11 cellular contexts compared by ENCODE assay signal in genomic region chr1:205316179-205316578, GRCh38. TPM values are rescaled to one million over a fixed set of nuclear protein-coding genes. Genes with fewer than 3 reads are reported as not detected.
DNase-seq lines count a peak whose midpoint lies in the region; ATAC-seq and TF ChIP-seq lines count a peak whose summit lies in the region.
"Had no signal": no experiment of that assay in that cellular context is flagged by ENCODE, and none has a peak within 500 bp of the region (broad histone marks: within the 10 kb centered on the region; RNA-seq: fewer than 3 reads in every experiment).

No MANE protein-coding gene starts in this region.

- no peaks in the 10 kb centered on the region for H4K20me1 ChIP-seq in MM.1S (ENCODE audit: insufficient read depth, low read length)

- H3K79me2 ChIP-seq in MM.1S (ENCODE audit: low read length), result peaks cover 99% of the 10 kb centered on the region

- peak overlapping the region; percentile 68 to 91 (median 80) for H3K27ac Mint-ChIP-seq in CD8-positive, alpha-beta memory T cell
- H3K27ac Mint-ChIP-seq in neural crest cell (ENCODE audit: unreplicated experiment), result peak overlapping the region; percentile 12

- peaks cover 41% of the 10 kb centered on the region for H3F3A ChIP-seq in MM.1S (ENCODE audit: insufficient read depth, low read length)

- POLR2A ChIA-PET in CD8-positive, alpha-beta memory T cell (lab: Charles Lee), result interaction anchor here (7.1 kb wide), 1 partner anchor 30 kb away, joined by 86 read pairs; no protein-coding TSS in a partner anchor
- POLR2A ChIA-PET in A673 (lab: Charles Lee; ENCODE audit: low non-redundant PET), result no interaction called here

- no peak overlapping the region for H3K9ac ChIP-seq in MM.1S (ENCODE audit: low read length)
- H3K9ac ChIP-seq in duodenal mucosa (ENCODE audit: low read depth in 1 of 2, low read length in 2 of 2), result peak overlapping the region in 1 of 2 donors; percentile 52

- H3K4me3 Mint-ChIP-seq in CD8-positive, alpha-beta memory T cell, result peak overlapping the region; percentile 68 to 100 (median 95)
- H3K4me3 Mint-ChIP-seq in neural crest cell, result peak overlapping the region; percentile 80

- no peak for TF ChIP-seq CTCF in MM.1S (IDR thresholded peaks at IDR 0.05; ENCODE audit: low read length)
- no peak for TF ChIP-seq CTCF in neural crest cell (conservative IDR thresholded peaks at IDR 0.05)
- no peak for TF ChIP-seq CTCF in A673 (conservative IDR thresholded peaks at IDR 0.05; ENCODE audit: low read depth, low read length)

- ATAC-seq in HG03280 (IDR thresholded peaks at IDR 0.05; ENCODE audit: unreplicated experiment), result no peak
- no peak for ATAC-seq in GM19463 (IDR thresholded peaks at IDR 0.05; ENCODE audit: unreplicated experiment)
- ATAC-seq: K562 had no signal

- peaks cover 5% of the 10 kb centered on the region for H3K36me3 ChIP-seq in CD8-positive, alpha-beta memory T cell (ENCODE audit: insufficient read depth, low read length)
- H3K36me3 ChIP-seq in MM.1S (replicated peaks; ENCODE audit: insufficient read depth, low read length), result no peaks in the 10 kb centered on the region
- H3K36me3 ChIP-seq in duodenal mucosa (ENCODE audit: control insufficient read depth in 1 of 2, insufficient read depth in 2 of 2, low read length in 2 of 2), result peaks cover 8 to 10% of the 10 kb centered on the region in 2 donors
- no peaks in the 10 kb centered on the region for H3K36me3 ChIP-seq in A673 (ENCODE audit: insufficient read depth, low read length, poor library complexity, severe bottlenecking)
- H3K36me3 ChIP-seq: suprapubic skin had no signal

- H3K4me3 ChIP-seq in CD8-positive, alpha-beta memory T cell (ENCODE audit: low read length), result peak overlapping the region; percentile 96
- H3K4me3 ChIP-seq in MM.1S (ENCODE audit: low read length) (no peak overlapping the region), duodenal mucosa (ENCODE audit: low read depth in 1 of 2, low read length in 2 of 2) (peak overlapping the region; percentile 13 to 62), A673 (ENCODE audit: low read depth, low read length, poor library complexity, severe bottlenecking) (no peak overlapping the region)
- H3K4me3 ChIP-seq: K562, suprapubic skin had no signal

- no peaks in the 10 kb centered on the region for H3K9me3 Mint-ChIP-seq in CD8-positive, alpha-beta memory T cell
- no peaks in the 10 kb centered on the region for H3K9me3 Mint-ChIP-seq in neural crest cell

- no peaks in the 10 kb centered on the region for H3K9me3 ChIP-seq in CD8-positive, alpha-beta memory T cell (ENCODE audit: low read length)
- H3K9me3 ChIP-seq in MM.1S (replicated peaks; ENCODE audit: insufficient read depth, low read length) (no peaks in the 10 kb centered on the region), duodenal mucosa (ENCODE audit: control insufficient read depth in 1 of 2, low read length in 2 of 2) (no peaks in the 10 kb centered on the region), A673 (ENCODE audit: low read depth, low read length, poor library complexity, severe bottlenecking) (no peaks in the 10 kb centered on the region)
- H3K9me3 ChIP-seq: suprapubic skin had no signal

- no peak overlapping the region for H3K27ac ChIP-seq in CD8-positive, alpha-beta memory T cell (ENCODE audit: low read depth, low read length)
- H3K27ac ChIP-seq in MM.1S (ENCODE audit: low read length) (peak overlapping the region; percentile 40; the same call in 1 of the 2 replicates), duodenal mucosa (ENCODE audit: low read depth, low read length) (peak overlapping the region; percentile 47), A673 (ENCODE audit: low read depth, low read length, poor library complexity, severe bottlenecking) (no peak overlapping the region)
- H3K27ac ChIP-seq: suprapubic skin had no signal

- no peak overlapping the region for H2AFZ ChIP-seq in MM.1S (ENCODE audit: low read length)

- CTCF ChIA-PET in CD8-positive, alpha-beta memory T cell (lab: Charles Lee), result interaction anchor here (3.6 to 40.7 kb wide), 2 partner anchors 9 to 44 kb away, joined by 27 to 1351 read pairs; no protein-coding TSS in a partner anchor
- CTCF ChIA-PET in A673 (lab: Charles Lee), result no interaction called here

- H3K36me3 Mint-ChIP-seq in CD8-positive, alpha-beta memory T cell, result peaks cover 0 to 45% (median 9%) of the 10 kb centered on the region in 3 donors
- H3K36me3 Mint-ChIP-seq in neural crest cell (ENCODE audit: low read depth), result peaks cover 2% of the 10 kb centered on the region

- no peaks in the 10 kb centered on the region for H3K27me3 Mint-ChIP-seq in CD8-positive, alpha-beta memory T cell
- no peaks in the 10 kb centered on the region for H3K27me3 Mint-ChIP-seq in neural crest cell (ENCODE audit: low read depth)

- no peak for DNase-seq in CD8-positive, alpha-beta memory T cell
- DNase-seq in MM.1S, result peak; percentile 54
- no peak for DNase-seq in neural crest cell (ENCODE audit: low read depth, low spot score)
- no peak for DNase-seq in A673 (ENCODE audit: low spot score)
- DNase-seq: amygdala, NCI-H526 had no signal

- BruUV-seq in A673 (replicated peaks; lab: Mats Ljungman, UMichigan), result no TSS peak

- H3K27me3 ChIP-seq in CD8-positive, alpha-beta memory T cell (ENCODE audit: insufficient read depth, low read length, poor library complexity, severe bottlenecking), result no peaks in the 10 kb centered on the region
- H3K27me3 ChIP-seq in MM.1S (replicated peaks; ENCODE audit: insufficient read depth, low read length) (no peaks in the 10 kb centered on the region), duodenal mucosa (ENCODE audit: control insufficient read depth in 1 of 2, insufficient read depth in 2 of 2, low read length in 2 of 2) (no peaks in the 10 kb centered on the region), A673 (replicated peaks; ENCODE audit: insufficient read depth, low read depth, low read length, poor library complexity) (no peaks in the 10 kb centered on the region)
- H3K27me3 ChIP-seq: suprapubic skin had no signal

- no peaks in the 10 kb centered on the region for H3K9me2 ChIP-seq in MM.1S (replicated peaks; ENCODE audit: insufficient read depth, low read length)

- H3K4me1 ChIP-seq in CD8-positive, alpha-beta memory T cell (ENCODE audit: insufficient read depth, low read length), result peaks cover 84% of the 10 kb centered on the region
- peaks cover 79% of the 10 kb centered on the region for H3K4me1 ChIP-seq in MM.1S (ENCODE audit: low read length)
- H3K4me1 ChIP-seq in duodenal mucosa (ENCODE audit: control insufficient read depth in 1 of 2, insufficient read depth in 2 of 2, low read length in 2 of 2), result peaks cover 75 to 77% of the 10 kb centered on the region in 2 donors
- peaks cover 14% of the 10 kb centered on the region for H3K4me1 ChIP-seq in A673 (ENCODE audit: insufficient read depth, low read length, poor library complexity, severe bottlenecking)

- H3K4me1 Mint-ChIP-seq in CD8-positive, alpha-beta memory T cell, result peaks cover 81 to 97% (median 92%) of the 10 kb centered on the region in 3 donors
- peaks cover 94% of the 10 kb centered on the region for H3K4me1 Mint-ChIP-seq in neural crest cell

- H3K4me2 ChIP-seq in MM.1S (ENCODE audit: low read depth, low read length), result peak overlapping the region; percentile 58

- intact Hi-C loops in A673 (cut with micrococcal nuclease; ENCODE audit: unreplicated experiment), result no loop called here

RNA-seq across cellular contexts. Expression of gene NUAK2, which starts 5.4 kb away (rescaled TPM):
- 1 to 10 TPM; 4.5 to 4.7 TPM for total RNA-seq in CD8-positive, alpha-beta memory T cell
- polyA plus RNA-seq in CD8-positive, alpha-beta memory T cell, result 32.1 TPM
- total RNA-seq in neural crest cell, result 14.7 and 15.4 TPM in 2 replicates
- 0.45 and 0.83 TPM in 2 replicates for total RNA-seq in A673 (2021)

RNA-seq across cellular contexts. Expression of gene KLHDC8A, which starts 40.5 kb away (rescaled TPM):
- not detected for total RNA-seq in CD8-positive, alpha-beta memory T cell
- not detected for polyA plus RNA-seq in CD8-positive, alpha-beta memory T cell
- total RNA-seq in neural crest cell (46.6 and 46.7 TPM in 2 replicates), A673 (2021) (0.39 TPM in 1 of 2 replicates, not detected in the other)

Comparison
In these comparisons a context has a peak if more than half of its experiments do, and no peak if none do; other contexts are left out.
1. H3K27ac ChIP-seq: peak in MM.1S (single experiment) and duodenal mucosa (single experiment); none in CD8-positive, alpha-beta memory T cell (single experiment) and A673 (single experiment).
2. H3K4me3 ChIP-seq: peak in CD8-positive, alpha-beta memory T cell (single experiment) and duodenal mucosa (2 of 2); none in MM.1S (single experiment) and A673 (single experiment).
3. RNA of gene KLHDC8A, which starts 40.5 kb away (total RNA-seq): 46.6 to 46.7 TPM in neural crest cell; 0.39 TPM in A673 and not detected in CD8-positive, alpha-beta memory T cell; every median in the first group is over 10 times any median in the second.